19 cellular contexts compared by ENCODE assay signal in the genomic region with DNA sequence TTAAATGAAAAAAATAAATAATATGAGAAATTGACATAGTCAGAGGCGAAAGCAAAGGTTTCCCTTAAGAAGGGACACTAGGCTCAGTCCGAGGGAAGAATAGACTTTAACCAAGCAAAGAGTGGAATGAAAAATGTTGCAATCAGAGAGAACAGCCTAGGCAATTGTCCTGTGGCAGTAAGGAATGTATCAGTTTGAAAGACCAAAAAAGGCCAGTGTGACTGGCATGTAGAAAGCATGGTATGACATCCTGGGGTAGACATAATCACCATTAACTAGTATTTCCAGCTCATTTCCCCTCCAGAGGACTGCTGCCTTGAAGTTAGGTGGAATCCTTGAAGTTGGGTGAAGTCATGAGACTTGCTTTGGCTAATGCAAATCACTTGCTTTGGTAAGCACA.
"Had no signal": no experiment of that assay in that cellular context is flagged by ENCODE, and none has a peak within 500 bp of the region (broad histone marks: within the 10 kb centered on the region; RNA-seq: fewer than 3 reads in every experiment).

No MANE protein-coding gene starts in this region.

- H3K9me3 Mint-ChIP-seq: central memory CD8-positive, alpha-beta T cell; immature natural killer cell; natural killer cell; T-helper 1 cell treated with Interleukin-12 subunit alpha and Interleukin-12 subunit beta and Interleukin-4 antibody, amounts not matched to agents 30 μg/mL and 1 μg/mL, for 36 hours had no signal

- H3K4me3 ChIP-seq: ascending aorta, colonic mucosa, gastrocnemius medialis, tibial nerve had no signal

- H3K36me3 ChIP-seq: ascending aorta, colonic mucosa, gastrocnemius medialis, tibial nerve had no signal

- H3K27ac ChIP-seq: ascending aorta, colonic mucosa, gastrocnemius medialis, parathyroid adenoma, tibial nerve had no signal

- H3K79me2 ChIP-seq: parathyroid adenoma had no signal

- H3K4me3 Mint-ChIP-seq: central memory CD8-positive, alpha-beta T cell; natural killer cell; T-helper 1 cell treated with Interleukin-12 subunit alpha and Interleukin-12 subunit beta and Interleukin-4 antibody, amounts not matched to agents 30 μg/mL and 1 μg/mL, for 36 hours had no signal

- FAIRE-seq: urothelium cell line had no signal

- H3K27me3 Mint-ChIP-seq: central memory CD8-positive, alpha-beta T cell had no signal

- H3K9ac ChIP-seq: parathyroid adenoma had no signal

- H2AFZ ChIP-seq: parathyroid adenoma had no signal

- DNase-seq: activated CD4-positive, alpha-beta T cell treated with anti-CD3 and anti-CD28 coated beads, Interleukin-2, amount 50 U/mL, for 1 hour; activated CD8-positive, alpha-beta memory T cell treated with anti-CD3 and anti-CD28 coated beads, Interleukin-2, amount 50 U/mL, for 4 hours; activated effector memory CD4-positive, alpha-beta T cell treated with Interleukin-2 at 50 U/mL for 16 hours; activated naive CD4-positive, alpha-beta T cell treated with anti-CD3 and anti-CD28 coated beads, Interleukin-2, amount 50 U/mL, for 16 hours; activated T-cell treated with anti-CD3 and anti-CD28 coated beads, Interleukin-2, amount 50 U/mL, for 48 hours; colonic mucosa; gastrocnemius medialis; head of caudate nucleus; immature natural killer cell; natural killer cell; stimulated activated CD4-positive, alpha-beta T cell treated with anti-CD3 and anti-CD28 coated beads, Interleukin-2, amount 100 ng/mL, for 24 hours; stimulated activated naive CD8-positive, alpha-beta T cell treated with anti-CD3 and anti-CD28 coated beads, Interleukin-15, Interleukin-2, amounts not matched to agents 100 U/mL and 50 U/mL, for 24 hours had no signal

- H3K36me3 Mint-ChIP-seq: immature natural killer cell, natural killer cell had no signal

- ATAC-seq: activated CD4-positive, CD25-positive, alpha-beta regulatory T cell treated with anti-CD3 and anti-CD28 coated beads, Interleukin-2, amount 50 U/mL, for 24 hours; gastrocnemius medialis; natural killer cell; stimulated activated naive CD8-positive, alpha-beta T cell treated with anti-CD3 and anti-CD28 coated beads, Interleukin-15, Interleukin-2, amounts not matched to agents 100 U/mL and 50 U/mL, for 24 hours had no signal

- H3K27ac Mint-ChIP-seq: immature natural killer cell; natural killer cell; T-helper 1 cell treated with Interleukin-12 subunit alpha and Interleukin-12 subunit beta and Interleukin-4 antibody, amounts not matched to agents 30 μg/mL and 1 μg/mL, for 36 hours had no signal

- H3K9me3 ChIP-seq: ascending aorta, colonic mucosa, gastrocnemius medialis, tibial nerve had no signal

- H3K27me3 ChIP-seq: ascending aorta, colonic mucosa, gastrocnemius medialis, tibial nerve had no signal

- H3K4me1 ChIP-seq: colonic mucosa, gastrocnemius medialis, parathyroid adenoma, tibial nerve had no signal

- H3K4me1 Mint-ChIP-seq: central memory CD8-positive, alpha-beta T cell; immature natural killer cell; natural killer cell had no signal
